ENCODE assay signal across 14 cellular contexts in the genomic region with DNA sequence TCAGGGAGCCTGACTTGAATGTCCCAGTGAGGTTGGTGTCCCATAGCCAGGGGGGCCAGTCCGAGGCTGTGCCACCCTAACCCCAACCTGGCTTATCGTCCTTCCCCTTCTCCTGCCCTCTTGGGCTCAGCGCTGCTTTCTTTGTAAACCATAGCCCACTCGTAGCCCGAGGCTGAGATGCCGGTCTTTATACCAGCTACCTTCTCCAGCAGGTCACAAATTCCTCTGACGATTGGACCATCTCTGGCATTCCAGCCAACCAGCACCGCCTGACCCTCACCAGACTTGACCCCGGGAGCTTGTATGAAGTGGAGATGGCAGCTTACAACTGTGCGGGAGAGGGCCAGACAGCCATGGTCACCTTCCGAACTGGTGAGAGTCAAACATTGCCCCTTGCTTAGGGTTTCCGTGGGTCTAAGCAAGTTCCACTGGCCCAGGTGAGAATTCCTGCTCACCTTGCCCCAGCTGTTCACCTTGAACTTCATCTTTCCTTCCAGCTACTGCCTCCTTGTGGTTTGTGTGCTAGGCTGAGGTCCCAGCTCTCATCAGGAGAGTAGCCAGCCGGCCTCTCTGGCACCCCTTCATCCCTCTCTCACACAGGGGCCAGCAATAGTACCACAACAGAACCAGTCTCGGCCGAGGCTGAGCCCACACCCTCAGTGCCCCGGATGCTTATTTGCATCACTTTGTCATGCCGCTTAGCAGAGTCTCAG.
A peak's percentile ranks its signal among the peaks of the same experiment; 100 is the strongest.
DNase-seq lines count a peak whose midpoint lies in the region; ATAC-seq and TF ChIP-seq lines count a peak whose summit lies in the region.
"Had no signal": no experiment of that assay in that cellular context is flagged by ENCODE, and none has a peak within 500 bp of the region (broad histone marks: within the 10 kb centered on the region; RNA-seq: fewer than 3 reads in every experiment).

No MANE protein-coding gene starts in this region.

- peak; percentile 1 for ATAC-seq in HG02885 (IDR thresholded peaks at IDR 0.05; ENCODE audit: poor library complexity, unreplicated experiment)

- TF ChIP-seq CTCF in GM12873 (IDR thresholded peaks at IDR 0.05; ENCODE audit: insufficient read depth, low read depth, low read length, missing control alignments): peak; percentile 45
- TF ChIP-seq CTCF in cardiac fibroblast (IDR thresholded peaks at IDR 0.05; ENCODE audit: low read depth, low read length): peak; percentile 25

- H3K4me3 ChIP-seq in cardiac fibroblast (replicated peaks in 1 of 2; ENCODE audit: low read depth in 2 of 2, low read length in 2 of 2): no peak overlapping the region
- H3K4me3 ChIP-seq: cardiac muscle cell had no signal

- no peak for DNase-seq in cardiac fibroblast (ENCODE audit: low read depth in 2 of 2)
- peak; percentile 20 for DNase-seq in midbrain (lab: John Stamatoyannopoulos, UW)
- no peak for DNase-seq in activated CD4-positive, CD25-positive, alpha-beta regulatory T cell treated with anti-CD3 and anti-CD28 coated beads, Interleukin-2, amount 50 U/mL, for 72 hours
- no peak for DNase-seq in NCI-H1930 (lab: John Stamatoyannopoulos, UW)
- no peak for DNase-seq in pons (ENCODE audit: low spot score)
- DNase-seq in kidney glomerular epithelial cell (lab: John Stamatoyannopoulos, UW): no peak
- DNase-seq: activated CD4-positive, CD25-positive, alpha-beta regulatory T cell; CD4-positive, alpha-beta T cell; immature natural killer cell; NCI-H748 treated with DMSO at 0.1 percent for 48 hours; stimulated activated CD4-positive, alpha-beta T cell treated with anti-CD3 and anti-CD28 coated beads, Interleukin-12 subunit alpha, Interleukin-12 subunit beta, amount 100 ng/mL, for 4 hours had no signal
